In the genomic region with DNA sequence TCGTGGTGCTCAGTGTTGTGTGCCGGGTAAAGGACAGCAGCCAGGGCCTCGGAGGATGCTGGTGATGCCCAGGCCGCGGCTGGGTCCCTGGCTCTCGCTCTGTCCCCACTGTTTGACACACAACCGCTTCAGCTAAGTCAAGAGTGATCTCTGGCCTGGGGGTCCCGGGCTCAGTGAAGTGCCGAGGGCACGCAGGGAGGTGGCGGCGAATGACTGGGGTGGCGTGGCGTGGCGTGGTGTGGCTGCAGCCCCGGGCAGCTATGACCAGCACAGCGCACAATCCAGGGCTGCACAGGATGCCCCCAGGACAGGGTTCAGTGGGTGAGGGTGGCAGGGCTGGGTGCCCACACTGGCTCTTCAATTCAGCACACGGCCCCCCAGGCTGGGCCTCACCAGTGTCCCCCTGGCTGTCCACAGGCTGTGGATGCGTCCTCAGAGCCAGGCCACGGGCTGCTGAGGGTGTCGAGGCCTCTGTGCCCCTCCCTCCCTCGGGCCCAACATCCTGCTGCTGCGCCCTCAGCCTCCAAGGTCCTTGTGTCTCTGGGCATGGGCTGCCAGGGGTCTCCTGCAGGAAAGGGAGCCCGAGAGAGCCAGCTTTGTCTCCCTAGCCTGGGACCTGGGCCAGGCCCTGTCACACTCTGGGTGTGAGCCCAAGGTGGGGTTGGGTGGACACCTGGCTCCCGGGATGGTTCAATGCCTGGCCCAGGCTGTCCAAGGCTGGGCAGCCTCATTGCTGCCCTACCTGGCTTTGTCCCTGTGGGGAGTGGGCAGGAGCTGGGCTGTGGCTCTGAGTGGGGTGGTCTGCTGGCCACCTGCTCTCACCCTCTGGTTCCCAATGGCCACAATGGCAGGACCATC, we compare ENCODE assay signal across 1 cellular context.
A peak's percentile ranks its signal among the peaks of the same experiment; 100 is the strongest.
TF ChIP-seq lines count a peak whose summit lies in the region.

No MANE protein-coding gene starts in this region.

TF ChIP-seq in K562, 482 proteins besides CTCF, POLR2A, EP300 and RAD21:
- TF ChIP-seq, protein P1, sequence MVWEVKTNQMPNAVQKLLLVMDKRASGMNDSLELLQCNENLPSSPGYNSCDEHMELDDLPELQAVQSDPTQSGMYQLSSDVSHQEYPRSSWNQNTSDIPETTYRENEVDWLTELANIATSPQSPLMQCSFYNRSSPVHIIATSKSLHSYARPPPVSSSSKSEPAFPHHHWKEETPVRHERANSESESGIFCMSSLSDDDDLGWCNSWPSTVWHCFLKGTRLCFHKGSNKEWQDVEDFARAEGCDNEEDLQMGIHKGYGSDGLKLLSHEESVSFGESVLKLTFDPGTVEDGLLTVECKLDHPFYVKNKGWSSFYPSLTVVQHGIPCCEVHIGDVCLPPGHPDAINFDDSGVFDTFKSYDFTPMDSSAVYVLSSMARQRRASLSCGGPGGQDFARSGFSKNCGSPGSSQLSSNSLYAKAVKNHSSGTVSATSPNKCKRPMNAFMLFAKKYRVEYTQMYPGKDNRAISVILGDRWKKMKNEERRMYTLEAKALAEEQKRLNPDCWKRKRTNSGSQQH (CRISPR knock-in tag; IDR thresholded peaks at IDR 0.05), result no peak
- TF ChIP-seq, protein P2, sequence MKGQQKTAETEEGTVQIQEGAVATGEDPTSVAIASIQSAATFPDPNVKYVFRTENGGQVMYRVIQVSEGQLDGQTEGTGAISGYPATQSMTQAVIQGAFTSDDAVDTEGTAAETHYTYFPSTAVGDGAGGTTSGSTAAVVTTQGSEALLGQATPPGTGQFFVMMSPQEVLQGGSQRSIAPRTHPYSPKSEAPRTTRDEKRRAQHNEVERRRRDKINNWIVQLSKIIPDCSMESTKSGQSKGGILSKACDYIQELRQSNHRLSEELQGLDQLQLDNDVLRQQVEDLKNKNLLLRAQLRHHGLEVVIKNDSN (CRISPR knock-in tag; IDR thresholded peaks at IDR 0.05), result 0 out of 2 replicates have a peak, but pooled peaks have one; percentile 8
- TF ChIP-seq KAT2B (IDR thresholded peaks at IDR 0.05; ENCODE audit: low read depth, low read length) (no peak), POLR2G (IDR thresholded peaks at IDR 0.05; ENCODE audit: low read depth, low read length) (0 out of 2 replicates have a peak, but pooled peaks have one; percentile 28), ZNF76 (CRISPR knock-in tag; IDR thresholded peaks at IDR 0.05; ENCODE audit: borderline replicate concordance) (no peak), ESRRB (CRISPR knock-in tag; IDR thresholded peaks at IDR 0.05; ENCODE audit: borderline replicate concordance) (no peak)
TF ChIP-seq in K562: peak in this region for 2.
